ENCODE assay signal across 1 cellular context in the genomic region with DNA sequence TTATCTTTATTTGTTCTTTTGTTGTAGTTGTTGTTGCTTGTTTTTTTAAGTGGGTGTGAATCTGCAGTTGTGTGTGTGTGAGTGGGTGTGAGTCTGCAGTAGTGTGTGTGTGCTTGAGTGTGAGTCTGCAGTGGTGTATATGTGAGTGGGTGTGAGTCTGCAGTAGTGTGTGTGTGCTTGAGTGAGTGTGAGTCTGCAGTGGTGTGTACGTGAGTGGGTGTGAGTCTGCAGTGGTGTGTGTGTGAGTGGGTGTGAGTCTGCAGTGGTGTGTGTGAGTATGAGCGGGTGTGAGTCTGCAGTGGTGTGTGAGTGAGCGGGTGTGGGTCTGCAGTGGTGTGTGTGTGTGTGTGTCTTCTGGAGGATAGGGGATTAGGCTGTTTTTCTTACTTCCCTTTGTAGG.
TF ChIP-seq lines count a peak whose summit lies in the region.

No MANE protein-coding gene starts in this region.

TF ChIP-seq in WTC11, 78 proteins besides CTCF, POLR2A, EP300 and RAD21:
- no peak for TF ChIP-seq USF1 (CRISPR knock-in tag; IDR thresholded peaks at IDR 0.05)
TF ChIP-seq in WTC11: peak in this region for 0.
